28 cellular contexts compared by ENCODE assay signal in genomic region chr20:10965936-10966470, GRCh38.
A peak's percentile ranks its signal among the peaks of the same experiment; 100 is the strongest.
DNase-seq lines count a peak whose midpoint lies in the region; ATAC-seq and TF ChIP-seq lines count a peak whose summit lies in the region.
"Had no signal": no experiment of that assay in that cellular context is flagged by ENCODE, and none has a peak within 500 bp of the region (broad histone marks: within the 10 kb centered on the region; RNA-seq: fewer than 3 reads in every experiment).

No MANE protein-coding gene starts in this region.

- intact Hi-C loops in mucosa of descending colon (cut with DNase I, micrococcal nuclease) = no loop called here

- no peak overlapping the region for H3K9ac ChIP-seq in adipocyte (ENCODE audit: low read length)
- H3K9ac ChIP-seq: parathyroid adenoma had no signal

- ATAC-seq in mucosa of descending colon = peak; percentile 67
- ATAC-seq: activated CD4-positive, CD25-positive, alpha-beta regulatory T cell treated with anti-CD3 and anti-CD28 coated beads, Interleukin-2, amount 50 U/mL, for 24 hours; activated T-cell treated with anti-CD3 and anti-CD28 coated beads, Interleukin-2, amount 50 U/mL, for 72 hours; GM23338; PC-3 had no signal

- peak; percentile 18 for DNase-seq in AG09309 (ENCODE audit: low read depth)
- peak; percentile 59 for DNase-seq in adipocyte (ENCODE audit: low read depth)
- DNase-seq in fibroblast of the aortic adventitia (ENCODE audit: low read depth) = peak; percentile 60
- peak in 1 of 3 donors; percentile 30 for DNase-seq in mucosa of descending colon
- DNase-seq in activated CD8-positive, alpha-beta memory T cell treated with anti-CD3 and anti-CD28 coated beads, Interleukin-2, amount 50 U/mL, for 4 hours = no peak
- DNase-seq in SIG-M5 treated with dmso at 0.1 percent for 504 hours (lab: John Stamatoyannopoulos, UW; ENCODE audit: unreplicated experiment) = no peak
- no peak for DNase-seq in effector CD4-positive, alpha-beta T cell
- DNase-seq in activated effector memory CD4-positive, alpha-beta T cell treated with anti-CD3 and anti-CD28 coated beads, Interleukin-2, amount 50 U/mL, for 16 hours = no peak
- DNase-seq: activated CD4-positive, alpha-beta T cell treated with anti-CD3 and anti-CD28 coated beads, Interleukin-2, amount 50 U/mL, for 4 hours; activated naive CD4-positive, alpha-beta T cell treated with Interleukin-2 at 50 U/mL for 16 hours; activated T-cell treated with anti-CD3 and anti-CD28 coated beads, Interleukin-2, amount 50 U/mL, for 72 hours; adrenal gland; CD4-positive, alpha-beta memory T cell; HFFc6; hippocampal formation; Karpas-422; NCI-H1417 treated with DMSO at 0.1 percent for 48 hours; NCI-H2029 treated with DMSO at 0.1 percent for 48 hours; NCI-H2227 treated with DMSO at 0.1 percent for 48 hours; NCI-H526; NK-92 treated with Interleukin-12 subunit alpha and Interleukin-12 subunit beta, amount 100 ng/mL, for 24 hours; PC-3; stimulated activated CD4-positive, alpha-beta T cell treated with anti-CD3 and anti-CD28 coated beads, Interleukin-4, amount 100 ng/mL, for 1 hour; T-helper 2 cell; thyroid gland had no signal

- H3K4me1 ChIP-seq in adipocyte (ENCODE audit: control insufficient read depth, insufficient read depth, low read length) = peaks cover 16% of the 10 kb centered on the region
- H3K4me1 ChIP-seq in mucosa of descending colon (ENCODE audit: low read depth) = peaks cover 12% of the 10 kb centered on the region
- H3K4me1 ChIP-seq: adrenal gland, parathyroid adenoma, thyroid gland had no signal

- H3K9me3 ChIP-seq in adipocyte (ENCODE audit: control insufficient read depth, low read length) (no peaks in the 10 kb centered on the region), mucosa of descending colon (no peaks in the 10 kb centered on the region)
- H3K9me3 ChIP-seq: adrenal gland, thyroid gland had no signal

- H3K27me3 ChIP-seq in adipocyte (replicated peaks; ENCODE audit: control insufficient read depth, insufficient read depth, low read length) = no peaks in the 10 kb centered on the region
- H3K27me3 ChIP-seq: adrenal gland, thyroid gland had no signal

- no peak overlapping the region for H3K4me3 ChIP-seq in AG09309 (ENCODE audit: control insufficient read depth, low read depth, low read length)
- H3K4me3 ChIP-seq in adipocyte (ENCODE audit: low read length) = no peak overlapping the region
- H3K4me3 ChIP-seq in fibroblast of the aortic adventitia (ENCODE audit: low read depth, low read length) = no peak overlapping the region
- no peak overlapping the region for H3K4me3 ChIP-seq in mucosa of descending colon
- H3K4me3 ChIP-seq: adrenal gland, GM23338, thyroid gland had no signal

- no peaks in the 10 kb centered on the region for H3K36me3 ChIP-seq in adipocyte (ENCODE audit: control insufficient read depth, insufficient read depth, low read length, severe bottlenecking)
- no peaks in the 10 kb centered on the region for H3K36me3 ChIP-seq in mucosa of descending colon (ENCODE audit: low read depth)
- H3K36me3 ChIP-seq: adrenal gland, thyroid gland had no signal

- no peak for TF ChIP-seq CTCF in AG09309 (IDR thresholded peaks at IDR 0.05; ENCODE audit: control insufficient read depth, insufficient read depth, low read depth, low read length, missing control alignments)
- no peak for TF ChIP-seq CTCF in fibroblast of the aortic adventitia (IDR thresholded peaks at IDR 0.05; ENCODE audit: insufficient read depth, low read length)
- TF ChIP-seq CTCF in mucosa of descending colon (IDR thresholded peaks at IDR 0.05) = no peak

Comparison
In these comparisons a context has a peak if more than half of its experiments do, and no peak if none do; other contexts are left out.
1. DNase-seq: peak in AG09309 (single experiment), adipocyte (single experiment) and fibroblast of the aortic adventitia (single experiment); none in activated CD8-positive, alpha-beta memory T cell treated with anti-CD3 and anti-CD28 coated beads, Interleukin-2, amount 50 U/mL, for 4 hours (single experiment), SIG-M5 treated with dmso at 0.1 percent for 504 hours (single experiment), effector CD4-positive, alpha-beta T cell (single experiment) and activated effector memory CD4-positive, alpha-beta T cell treated with anti-CD3 and anti-CD28 coated beads, Interleukin-2, amount 50 U/mL, for 16 hours (single experiment).